In the genomic region with DNA sequence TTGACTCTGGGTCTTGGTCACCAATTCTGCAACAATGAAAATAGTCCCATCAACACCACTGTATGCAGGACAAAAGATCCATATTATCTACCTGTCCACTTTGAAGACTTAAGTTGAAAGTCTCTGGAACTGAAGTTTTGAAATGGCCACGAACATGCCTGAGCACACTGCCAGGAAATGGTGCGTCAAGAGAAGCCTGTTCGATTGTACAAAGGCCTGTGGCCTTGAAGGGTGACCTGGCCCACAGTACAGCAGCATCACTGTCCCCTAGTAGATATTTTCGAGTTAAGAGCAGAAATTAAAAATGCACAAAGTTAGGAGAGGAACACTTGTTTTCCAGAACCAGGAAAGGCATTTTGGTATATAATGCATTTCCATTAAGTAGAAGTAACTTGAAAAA, we compare ENCODE assay signal across 1 cellular context.
TF ChIP-seq lines count a peak whose summit lies in the region.

No MANE protein-coding gene starts in this region.

TF ChIP-seq in HEK293T, 16 proteins besides CTCF, POLR2A, EP300 and RAD21 (continued from another document):
- TF ChIP-seq ELF4 (IDR thresholded peaks at IDR 0.05) (no peak), ARNT (IDR thresholded peaks at IDR 0.05) (no peak), L3MBTL2 (conservative IDR thresholded peaks at IDR 0.05) (no peak), SP1 (IDR thresholded peaks at IDR 0.05) (no peak), ZNF384 (IDR thresholded peaks at IDR 0.05) (no peak), FOXA1 (IDR thresholded peaks at IDR 0.05) (no peak), SUZ12 (IDR thresholded peaks at IDR 0.05) (no peak), LEF1 (IDR thresholded peaks at IDR 0.05; ENCODE audit: borderline replicate concordance) (no peak)
TF ChIP-seq in HEK293T: peak in this region for 0.
